In the genomic region with DNA sequence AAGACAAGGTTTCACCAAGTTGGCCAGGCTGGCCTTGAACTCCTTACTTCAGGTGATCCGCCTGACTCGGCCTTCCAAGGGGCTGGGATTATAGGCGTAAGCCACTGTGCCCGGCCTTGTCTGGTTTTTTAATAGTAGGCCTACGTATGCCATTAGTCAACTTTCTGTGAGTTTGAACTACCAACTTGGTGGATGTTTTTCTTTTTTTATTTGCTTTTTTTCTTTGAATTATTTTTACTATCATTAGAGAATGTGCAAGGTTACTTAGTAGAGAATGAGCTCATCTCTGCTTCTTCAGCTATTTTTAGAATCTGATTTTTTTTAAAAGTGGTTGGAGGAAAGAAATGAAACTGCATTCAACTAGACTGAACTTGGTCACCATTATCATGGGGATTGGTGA, we compare ENCODE assay signal across 15 cellular contexts. TPM values are rescaled to one million over a fixed set of nuclear protein-coding genes. Genes with fewer than 3 reads are reported as not detected.
DNase-seq lines count a peak whose midpoint lies in the region; ATAC-seq and TF ChIP-seq lines count a peak whose summit lies in the region.
"Had no signal": no experiment of that assay in that cellular context is flagged by ENCODE, and none has a peak within 500 bp of the region (broad histone marks: within the 10 kb centered on the region; RNA-seq: fewer than 3 reads in every experiment).

No MANE protein-coding gene starts in this region.

- TF ChIP-seq POLR2A in stomach (IDR thresholded peaks at IDR 0.05), result no peak

- H3K27me3 Mint-ChIP-seq in progenitor cell of endocrine pancreas, result no peaks in the 10 kb centered on the region

- no peak overlapping the region for H3K4me3 Mint-ChIP-seq in progenitor cell of endocrine pancreas (ENCODE audit: low read depth)
- H3K4me3 Mint-ChIP-seq: CD8-positive, alpha-beta T cell; naive thymus-derived CD4-positive, alpha-beta T cell had no signal

- no peak for TF ChIP-seq CTCF in progenitor cell of endocrine pancreas (IDR thresholded peaks at IDR 0.05; ENCODE audit: unreplicated experiment)
- TF ChIP-seq CTCF in stomach (IDR thresholded peaks at IDR 0.05), result no peak

- ATAC-seq in GM19351 (IDR thresholded peaks at IDR 0.05; ENCODE audit: unreplicated experiment) (peak; percentile 65), HG03342 (IDR thresholded peaks at IDR 0.05; ENCODE audit: unreplicated experiment) (no peak)
- ATAC-seq: CD8-positive, alpha-beta T cell; HepG2; naive thymus-derived CD4-positive, alpha-beta T cell had no signal

- TF ChIP-seq EP300 in stomach (IDR thresholded peaks at IDR 0.05), result no peak

- H3K27me3 ChIP-seq in stomach, result no peaks in the 10 kb centered on the region

- WGBS in stomach, 5 donors, result 87 to 97% (median 96%) methylated on average over 5 of the region's 5 CpGs

- peak overlapping the region; percentile 29 for H3K27ac ChIP-seq in epithelial cell of prostate
- H3K27ac ChIP-seq in stomach, result no peak overlapping the region

- H3K36me3 Mint-ChIP-seq in progenitor cell of endocrine pancreas (ENCODE audit: insufficient read depth), result peaks cover 4% of the 10 kb centered on the region
- H3K36me3 Mint-ChIP-seq: CD8-positive, alpha-beta T cell; naive thymus-derived CD4-positive, alpha-beta T cell had no signal

- intact Hi-C loops in stomach (cut with DNase I; ENCODE audit: low total_unique reads), result no loop called here

- peak overlapping the region; percentile 90 for H3K27ac Mint-ChIP-seq in progenitor cell of endocrine pancreas
- H3K27ac Mint-ChIP-seq: CD8-positive, alpha-beta T cell; naive thymus-derived CD4-positive, alpha-beta T cell had no signal

- no peak overlapping the region for H3K4me3 ChIP-seq in stomach

- H3K4me1 ChIP-seq in stomach, result peaks cover 5 to 27% (median 17%) of the 10 kb centered on the region in 4 donors

- DNase-seq in OCI-M1 (lab: John Stamatoyannopoulos, UW) (peak; percentile 28), epithelial cell of prostate (ENCODE audit: low read depth, low spot score) (no peak), progenitor cell of endocrine pancreas (ENCODE audit: low spot score, unreplicated experiment) (no peak), stomach (no peak), mucosa of gallbladder (ENCODE audit: low spot score) (no peak), KG1 (lab: John Stamatoyannopoulos, UW) (no peak)
- DNase-seq: anterior cingulate cortex; CD8-positive, alpha-beta T cell; naive thymus-derived CD4-positive, alpha-beta T cell; NCI-H2227 treated with DMSO at 0.1 percent for 48 hours; NK-92 treated with Interleukin-12 subunit alpha and Interleukin-12 subunit beta, amount 100 ng/mL, for 24 hours; substantia nigra had no signal

- H3K9me3 Mint-ChIP-seq in progenitor cell of endocrine pancreas (ENCODE audit: low read depth), result no peaks in the 10 kb centered on the region
- H3K9me3 Mint-ChIP-seq: CD8-positive, alpha-beta T cell; naive thymus-derived CD4-positive, alpha-beta T cell had no signal

- H3K4me1 Mint-ChIP-seq in progenitor cell of endocrine pancreas (ENCODE audit: low read depth), result peaks cover 68% of the 10 kb centered on the region
- H3K4me1 Mint-ChIP-seq: naive thymus-derived CD4-positive, alpha-beta T cell had no signal

- H3K36me3 ChIP-seq in stomach, result no peaks in the 10 kb centered on the region

- H3K9me3 ChIP-seq in stomach, result no peaks in the 10 kb centered on the region

RNA-seq across cellular contexts. Expression of gene HMGA2, which starts 51.4 kb away (rescaled TPM):
- total RNA-seq in progenitor cell of endocrine pancreas (213 and 220 TPM in 2 replicates), stomach (100 to 1,000 TPM in 1 of 5 donors, 1 to 10 TPM in 1, under 1 TPM in 1, not detected in 2; 0.43 to 149 (median 5.7) TPM), mucosa of gallbladder (0.29 TPM)
- under 1 TPM; 0.25 to 0.76 (median 0.62) TPM for polyA plus RNA-seq in stomach
- total RNA-seq: CD8-positive, alpha-beta T cell had no signal
- polyA plus RNA-seq: naive thymus-derived CD4-positive, alpha-beta T cell had no signal
